ENCODE assay signal across 15 cellular contexts in genomic region chr2:11097038-11097720, GRCh38. TPM values are rescaled to one million over a fixed set of nuclear protein-coding genes. Genes with fewer than 3 reads are reported as not detected.
DNase-seq lines count a peak whose midpoint lies in the region; ATAC-seq and TF ChIP-seq lines count a peak whose summit lies in the region.
"Had no signal": no experiment of that assay in that cellular context is flagged by ENCODE, and none has a peak within 500 bp of the region (broad histone marks: within the 10 kb centered on the region; RNA-seq: fewer than 3 reads in every experiment).

No MANE protein-coding gene starts in this region.

- H3K27ac Mint-ChIP-seq in Calu3 (ENCODE audit: unreplicated experiment): no peak overlapping the region
- H3K27ac Mint-ChIP-seq: activated T-helper 2 cell treated with anti-CD3 and anti-CD28 coated beads, Interferon-gamma antibody, Interleukin-2, Interleukin-4, amounts not matched to agents 10 μg/mL and 5 μg/mL and 100 μg/mL, durations not matched to agents 14 hours and 24 hours and 36 hours; neural progenitor cell had no signal

- peak; percentile 76 for ATAC-seq in left ventricle myocardium superior
- no peak for ATAC-seq in GM18505 (IDR thresholded peaks at IDR 0.05; ENCODE audit: unreplicated experiment)
- no peak for ATAC-seq in HG03135 (IDR thresholded peaks at IDR 0.05; ENCODE audit: unreplicated experiment)

- H3K4me3 Mint-ChIP-seq in Calu3 (ENCODE audit: low read depth, unreplicated experiment): no peak overlapping the region
- H3K4me3 Mint-ChIP-seq: neural progenitor cell had no signal

- no peak for TF ChIP-seq CTCF in Calu3 (IDR thresholded peaks at IDR 0.05; ENCODE audit: unreplicated experiment)
- TF ChIP-seq CTCF in GM13976 (IDR thresholded peaks at IDR 0.05; ENCODE audit: borderline replicate concordance, control extremely low read depth, extremely low read depth, insufficient read depth, missing control alignments): no peak

- CTCF ChIA-PET in Calu3 (lab: Charles Lee): no interaction called here

- H3K36me3 Mint-ChIP-seq in Calu3 (ENCODE audit: insufficient read depth, unreplicated experiment): peaks cover 5% of the 10 kb centered on the region
- H3K36me3 Mint-ChIP-seq: neural progenitor cell had no signal

- no peaks in the 10 kb centered on the region for H3K9me3 Mint-ChIP-seq in Calu3 (ENCODE audit: low read depth, unreplicated experiment)
- H3K9me3 Mint-ChIP-seq: neural progenitor cell had no signal

- TF ChIP-seq POLR2A in GM18505 (IDR thresholded peaks at IDR 0.05; ENCODE audit: borderline replicate concordance, extremely low read depth, insufficient read depth, insufficient read length): no peak

- H3K27me3 Mint-ChIP-seq in Calu3 (ENCODE audit: unreplicated experiment): peaks cover 72% of the 10 kb centered on the region

- intact Hi-C loops in left ventricle myocardium superior (cut with micrococcal nuclease): no loop called here
- intact Hi-C loops in Calu3 (cut with micrococcal nuclease; ENCODE audit: unreplicated experiment): no loop called here

- BruUV-seq in Calu3 (replicated peaks; lab: Mats Ljungman, UMichigan): no TSS peak

- H3K4me1 Mint-ChIP-seq in Calu3 (ENCODE audit: low read depth, unreplicated experiment): no peaks in the 10 kb centered on the region

- in situ Hi-C loops in GM13976 (cut with MboI; ENCODE audit: low sequenced_read_pairs, unreplicated experiment): no loop called here

- DNase-seq in A172 (ENCODE audit: low spot score): peak; percentile 71
- DNase-seq in HCEC 1CT: peak; percentile 74
- peak; percentile 61 for DNase-seq in astrocyte of the hippocampus (ENCODE audit: low read depth, low spot score)
- peak; percentile 72 for DNase-seq in left ventricle myocardium superior
- DNase-seq in Calu3: no peak
- DNase-seq in GM13976 (ENCODE audit: low spot score): no peak
- DNase-seq: central memory CD4-positive, alpha-beta T cell; GF-D8; NCI-H1048; NCI-H526; stimulated activated CD4-positive, alpha-beta T cell treated with anti-CD3 and anti-CD28 coated beads, Interleukin-12 subunit alpha, Interleukin-12 subunit beta, amount 100 ng/mL, for 4 hours had no signal

RNA-seq across cellular contexts. Expression of gene SLC66A3, which starts 58.1 kb away (rescaled TPM):
- 26.2 and 29.7 TPM in 2 replicates for total RNA-seq in A172 (2014; rRNA removed; shearing (Covaris generic))
- 6.8 TPM for total RNA-seq in left ventricle myocardium superior
- 13.5 and 15.0 TPM in 2 replicates for total RNA-seq in Calu3 (2022)

Comparison
In these comparisons a context has a peak if more than half of its experiments do, and no peak if none do; other contexts are left out.
1. DNase-seq: peak in A172 (single experiment), HCEC 1CT (single experiment), astrocyte of the hippocampus (single experiment) and left ventricle myocardium superior (single experiment); none in Calu3 (single experiment) and GM13976 (single experiment).